ENCODE assay signal across 24 cellular contexts in the genomic region with DNA sequence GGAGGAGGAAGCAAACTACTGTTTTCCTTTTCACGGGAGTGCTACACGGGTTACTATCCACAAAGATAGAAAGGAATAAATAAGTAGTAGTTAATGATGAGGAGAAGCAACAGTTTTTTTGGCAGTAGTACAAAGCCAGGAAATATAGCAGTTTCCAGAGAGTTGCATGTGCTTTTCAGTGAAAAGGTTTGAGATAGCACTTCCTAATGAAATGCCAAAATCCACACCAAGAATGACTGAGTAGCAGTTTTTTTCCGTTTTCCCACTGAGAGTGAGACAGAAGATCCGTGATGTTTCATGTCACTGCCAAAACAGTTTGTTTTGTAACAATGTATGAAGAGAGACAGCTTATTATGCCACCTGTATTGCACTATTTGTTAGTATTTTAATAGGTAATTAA.
"Had no signal": no experiment of that assay in that cellular context is flagged by ENCODE, and none has a peak within 500 bp of the region (broad histone marks: within the 10 kb centered on the region; RNA-seq: fewer than 3 reads in every experiment).

No MANE protein-coding gene starts in this region.

- DNase-seq: dorsolateral prefrontal cortex; effector CD4-positive, alpha-beta T cell; foreskin melanocyte; glutamatergic neuron; heart right ventricle; hippocampal formation; left cardiac atrium; left lung; mesenchymal stem cell; mucosa of descending colon; naive B cell; stimulated activated CD4-positive, alpha-beta T cell treated with anti-CD3 and anti-CD28 coated beads, Interleukin-4, amount 100 ng/mL, for 4 hours; stimulated activated naive CD8-positive, alpha-beta T cell treated with anti-CD3 and anti-CD28 coated beads, Interleukin-15, Interleukin-2, amounts not matched to agents 100 U/mL and 50 U/mL, for 24 hours; substantia nigra; testis; tibial artery had no signal

- ATAC-seq: left cardiac atrium; left lung; mucosa of descending colon; natural killer cell treated with Interleukin-12 subunit alpha and Interleukin-12 subunit beta and Interleukin-15 and Interleukin-18, amount 100 ng/mL, for 72 hours; sciatic nerve; stimulated activated memory B cell treated with anti-CD40 and anti-IgM and Interleukin-4, amounts not matched to agents 10 μg/mL and 1 μg/mL and 100 μg/mL, for 72 hours; stimulated activated naive CD8-positive, alpha-beta T cell treated with anti-CD3 and anti-CD28 coated beads, Interleukin-15, Interleukin-2, amounts not matched to agents 100 U/mL and 50 U/mL, for 24 hours had no signal

- H3K4me1 ChIP-seq: left lung, parathyroid adenoma, testis, tibial artery had no signal

- H3K36me3 ChIP-seq: esophagus muscularis mucosa, heart right ventricle, left lung, tibial artery had no signal

- FAIRE-seq: islet of Langerhans had no signal

- H3K4me3 ChIP-seq: coronary artery, dorsolateral prefrontal cortex, esophagus muscularis mucosa, heart right ventricle, left lung, lung, mucosa of descending colon, testis, tibial artery had no signal

- H3K27me3 ChIP-seq: dorsolateral prefrontal cortex, esophagus muscularis mucosa, heart right ventricle, left lung, testis, tibial artery had no signal

- H3K9me3 ChIP-seq: esophagus muscularis mucosa, heart right ventricle, left lung, mucosa of descending colon, testis, tibial artery had no signal

- H3K27ac ChIP-seq: coronary artery, dorsolateral prefrontal cortex, esophagus muscularis mucosa, heart right ventricle, left lung, parathyroid adenoma, testis, tibial artery had no signal
